Comparison of ENCODE assay signal across 8 cellular contexts in genomic region chr19:37312537-37313334, GRCh38. TPM values are rescaled to one million over a fixed set of nuclear protein-coding genes. Genes with fewer than 3 reads are reported as not detected.
A peak's percentile ranks its signal among the peaks of the same experiment; 100 is the strongest.
DNase-seq lines count a peak whose midpoint lies in the region; ATAC-seq, FAIRE-seq and TF ChIP-seq lines count a peak whose summit lies in the region.
"Not testable (repeated sequence)": the region's sequence is repeated elsewhere in the genome, so short reads cannot be mapped to it uniquely, and the experiment has no call there.

No MANE protein-coding gene starts in this region.

- not testable (repeated sequence) for H3K9me3 ChIP-seq in mucosa of descending colon; small intestine (ENCODE audit: control insufficient read depth, low read depth)

- in situ Hi-C loops in brain microvascular endothelial cell (cut with HindIII; ENCODE audit: low pct_ligation_motif_present, low sequenced_read_pairs), result not testable (repeated sequence)

- H3K27ac ChIP-seq in 22Rv1 (peak overlapping the region; percentile 62), small intestine (ENCODE audit: low read depth in 1 of 2, low read length in 1 of 2) (peak overlapping the region in 1 of 2 donors; percentile 71)
- not testable (repeated sequence) for H3K27ac ChIP-seq in brain microvascular endothelial cell

- FAIRE-seq in small intestine (lab: Jason Lieb, UNC), result not testable (repeated sequence)

- H3K36me3 ChIP-seq in H7 (replicated peaks; ENCODE audit: control insufficient read depth, insufficient read depth, low read length); brain microvascular endothelial cell (replicated peaks); mucosa of descending colon (ENCODE audit: low read depth); small intestine (ENCODE audit: control insufficient read depth in 2 of 2, insufficient read depth in 2 of 2, low read length in 2 of 2): not testable (repeated sequence)

- not testable (repeated sequence) for H3K4me1 ChIP-seq in mucosa of descending colon (ENCODE audit: low read depth); small intestine (ENCODE audit: control insufficient read depth in 2 of 2, insufficient read depth in 1 of 2, low read depth in 1 of 2, low read length in 1 of 2)

- ATAC-seq in mucosa of descending colon, result peak; percentile 83

- DNase-seq in H7, result not testable (repeated sequence)
- peak; percentile 82 for DNase-seq in NCI-H82 (lab: John Stamatoyannopoulos, UW)
- peak; percentile 44 to 52 for DNase-seq in activated CD4-positive, alpha-beta T cell treated with anti-CD3 and anti-CD28 coated beads, Interleukin-2, amount 50 U/mL, for 4 hours
- DNase-seq in brain microvascular endothelial cell, result peak; percentile 31
- DNase-seq in globus pallidus (ENCODE audit: low spot score), result peak; percentile 43
- peak; percentile 53 to 72 (median 60) for DNase-seq in mucosa of descending colon
- DNase-seq in small intestine, result peak; percentile 34

- peak; percentile 10; the same call in 1 of the 2 replicates for TF ChIP-seq CTCF in 22Rv1 (IDR thresholded peaks at IDR 0.05)
- TF ChIP-seq CTCF in brain microvascular endothelial cell (IDR thresholded peaks at IDR 0.05; ENCODE audit: low read depth, low read length, missing control alignments); mucosa of descending colon (IDR thresholded peaks at IDR 0.05): not testable (repeated sequence)

- peak overlapping the region; percentile 38 for H3K4me3 ChIP-seq in H7 (ENCODE audit: insufficient read depth, low read depth, low read length)
- peak overlapping the region; percentile 43 for H3K4me3 ChIP-seq in brain microvascular endothelial cell (ENCODE audit: low read depth, low read length)
- not testable (repeated sequence) for H3K4me3 ChIP-seq in mucosa of descending colon
- H3K4me3 ChIP-seq in small intestine (ENCODE audit: low read depth in 1 of 2, low read length in 2 of 2), result peak overlapping the region in 1 of 2 donors; percentile 13

- WGBS in small intestine, 3 donors, result 5 to 6% (median 6%) methylated on average over 30 to 36 of the region's 37 CpGs

- H3K27me3 ChIP-seq in H7 (ENCODE audit: control insufficient read depth, insufficient read depth, low read length); brain microvascular endothelial cell (replicated peaks); small intestine (ENCODE audit: control insufficient read depth in 2 of 2, insufficient read depth in 2 of 2, low read length in 2 of 2): not testable (repeated sequence)

- intact Hi-C loops in mucosa of descending colon (cut with DNase I, micrococcal nuclease), result not testable (repeated sequence)

RNA-seq across cellular contexts. Expression of gene ZNF527, which starts 58.2 kb away (rescaled TPM):
- total RNA-seq in H7 (2014; rRNA removed; shearing (Covaris generic)), result 1.8 and 4.8 TPM in 2 replicates
- 1 to 10 TPM; 3.6 to 8.5 (median 4.9) TPM for total RNA-seq in mucosa of descending colon
- 1 to 10 TPM; 1.6 to 3.4 (median 2.4) TPM for polyA plus RNA-seq in small intestine
